In genomic region chr3:129745253-129745652, GRCh38 we compare ENCODE assay signal across 14 cellular contexts.
A peak's percentile ranks its signal among the peaks of the same experiment; 100 is the strongest.
DNase-seq lines count a peak whose midpoint lies in the region; ATAC-seq and TF ChIP-seq lines count a peak whose summit lies in the region.
"Had no signal": no experiment of that assay in that cellular context is flagged by ENCODE, and none has a peak within 500 bp of the region (broad histone marks: within the 10 kb centered on the region; RNA-seq: fewer than 3 reads in every experiment).

No MANE protein-coding gene starts in this region.

- H3K79me2 ChIP-seq in MM.1S (ENCODE audit: low read length): peaks cover 14% of the 10 kb centered on the region

- ATAC-seq in Right ventricle myocardium inferior (peak; percentile 64), left lung (peak; percentile 79), GM18858 (IDR thresholded peaks at IDR 0.05; ENCODE audit: unreplicated experiment) (no peak)
- ATAC-seq: activated naive CD4-positive, alpha-beta T cell treated with anti-CD3 and anti-CD28 coated beads, Interleukin-2, amount 50 U/mL, for 72 hours; left colon had no signal

- H3K4me3 ChIP-seq in right atrium auricular region (no peak overlapping the region), dorsolateral prefrontal cortex (peak overlapping the region in 1 of 59 donors; percentile 16), left lung (no peak overlapping the region), transverse colon (no peak overlapping the region), MM.1S (ENCODE audit: low read length) (no peak overlapping the region)

- TF ChIP-seq CTCF in right atrium auricular region (IDR thresholded peaks at IDR 0.05): no peak
- TF ChIP-seq CTCF in dorsolateral prefrontal cortex (IDR thresholded peaks at IDR 0.05 in 54 of 56, conservative IDR thresholded peaks at IDR 0.05 in 2 of 56; ENCODE audit: low read depth in 1 of 56, partially characterized antibody in 56 of 56): peak in 1 of 56 donors; percentile 11
- TF ChIP-seq CTCF in left lung (IDR thresholded peaks at IDR 0.05): no peak
- no peak for TF ChIP-seq CTCF in transverse colon (IDR thresholded peaks at IDR 0.05)
- TF ChIP-seq CTCF in MM.1S (IDR thresholded peaks at IDR 0.05; ENCODE audit: low read length): no peak

- H3K9ac ChIP-seq in MM.1S (ENCODE audit: low read length): no peak overlapping the region

- intact Hi-C loops in Right ventricle myocardium inferior (cut with DNase I) (loop anchor here (10.0 kb wide), 1 partner anchor 90 kb away; no protein-coding TSS in a partner anchor), dorsolateral prefrontal cortex (cut with DNase I) (no loop called here), left lung (cut with DNase I) (no loop called here), transverse colon (cut with DNase I; ENCODE audit: low total_unique reads) (no loop called here)

- 60 to 75% methylated on average over 1 to 2 of the region's 2 CpGs for WGBS in transverse colon (ENCODE audit: low coverage in 1 of 2), 2 donors

- in situ Hi-C loops in transverse colon (cut with MboI; ENCODE audit: low pct_ligation_motif_present in 1 of 4, low pct_unique_long_range_greater_than_20kb in 1 of 4, low sequenced_read_pairs in 3 of 4): no loop called here

- TF ChIP-seq EP300 in transverse colon (IDR thresholded peaks at IDR 0.05; ENCODE audit: low read depth): no peak

- H3K9me3 ChIP-seq in right atrium auricular region: no peaks in the 10 kb centered on the region
- H3K9me3 ChIP-seq in left lung: no peaks in the 10 kb centered on the region
- H3K9me3 ChIP-seq in transverse colon: no peaks in the 10 kb centered on the region
- no peaks in the 10 kb centered on the region for H3K9me3 ChIP-seq in MM.1S (replicated peaks; ENCODE audit: insufficient read depth, low read length)

- no peak overlapping the region for H3K4me2 ChIP-seq in MM.1S (ENCODE audit: low read depth, low read length)

- H3K36me3 ChIP-seq in right atrium auricular region: no peaks in the 10 kb centered on the region
- no peaks in the 10 kb centered on the region for H3K36me3 ChIP-seq in left lung
- no peaks in the 10 kb centered on the region for H3K36me3 ChIP-seq in transverse colon
- no peaks in the 10 kb centered on the region for H3K36me3 ChIP-seq in MM.1S (replicated peaks; ENCODE audit: insufficient read depth, low read length)
- H3K36me3 ChIP-seq: WERI-Rb-1 had no signal

- H2AFZ ChIP-seq in MM.1S (ENCODE audit: low read length): no peak overlapping the region

- DNase-seq in Right ventricle myocardium inferior (ENCODE audit: missing footprints) (no peak), right atrium auricular region (ENCODE audit: low spot score) (no peak), dorsolateral prefrontal cortex (peak in 7 of 10 donors; percentile 20 to 70 (median 60)), left lung (no peak), transverse colon (peak; percentile 11), MM.1S (no peak)
- no peak for DNase-seq in activated CD4-positive, CD25-positive, alpha-beta regulatory T cell (lab: John Stamatoyannopoulos, UW)
- DNase-seq: Kasumi-1, left colon, NCI-H2081, trophoblast cell, WERI-Rb-1 had no signal

- H3K9me2 ChIP-seq in MM.1S (replicated peaks; ENCODE audit: insufficient read depth, low read length): no peaks in the 10 kb centered on the region

- H3F3A ChIP-seq in MM.1S (ENCODE audit: insufficient read depth, low read length): no peaks in the 10 kb centered on the region

- 0 out of 2 replicates have a peak, but pooled peaks cover 3% of the 10 kb centered on the region for H4K20me1 ChIP-seq in MM.1S (ENCODE audit: insufficient read depth, low read length)

- TF ChIP-seq POLR2A in transverse colon (IDR thresholded peaks at IDR 0.05): no peak

- H3K27ac ChIP-seq in right atrium auricular region (no peak overlapping the region), dorsolateral prefrontal cortex (peak overlapping the region in 40 of 59 donors; percentile 1 to 62 (median 32)), left lung (no peak overlapping the region), transverse colon (peak overlapping the region in 1 of 4 donors; percentile 8), MM.1S (ENCODE audit: low read length) (no peak overlapping the region)
- H3K27ac ChIP-seq: WERI-Rb-1 had no signal

- H3K27me3 ChIP-seq in right atrium auricular region (no peaks in the 10 kb centered on the region), dorsolateral prefrontal cortex (no peaks in the 10 kb centered on the region), left lung (no peaks in the 10 kb centered on the region), transverse colon (no peaks in the 10 kb centered on the region), MM.1S (replicated peaks; ENCODE audit: insufficient read depth, low read length) (no peaks in the 10 kb centered on the region)

- H3K4me1 ChIP-seq in right atrium auricular region: no peaks in the 10 kb centered on the region
- H3K4me1 ChIP-seq in left lung: peaks cover 0 to 9% of the 10 kb centered on the region in 2 donors
- H3K4me1 ChIP-seq in transverse colon: peaks cover 0 to 11% (median 0%) of the 10 kb centered on the region in 4 donors
- no peaks in the 10 kb centered on the region for H3K4me1 ChIP-seq in MM.1S (ENCODE audit: low read length)

Comparison
In these comparisons a context has a peak if more than half of its experiments do, and no peak if none do; other contexts are left out.
1. DNase-seq: peak in dorsolateral prefrontal cortex (7 of 10) and transverse colon (single experiment); none in Right ventricle myocardium inferior (single experiment), right atrium auricular region (single experiment), left lung (0 of 2), activated CD4-positive, CD25-positive, alpha-beta regulatory T cell (0 of 4) and MM.1S (single experiment).
2. H3K27ac ChIP-seq: peak in dorsolateral prefrontal cortex (40 of 59); none in right atrium auricular region (0 of 2), left lung (0 of 2) and MM.1S (single experiment).